Comparison of ENCODE assay signal across 8 cellular contexts in genomic region chr16:71723537-71724319, GRCh38. TPM values are rescaled to one million over a fixed set of nuclear protein-coding genes. Genes with fewer than 3 reads are reported as not detected.
A peak's percentile ranks its signal among the peaks of the same experiment; 100 is the strongest.
DNase-seq lines count a peak whose midpoint lies in the region; ATAC-seq and TF ChIP-seq lines count a peak whose summit lies in the region.

No MANE protein-coding gene starts in this region.

- TF ChIP-seq CTCF in chondrocyte (IDR thresholded peaks at IDR 0.05) = no peak

- H3K36me3 Mint-ChIP-seq in chondrocyte (ENCODE audit: low read depth) = no peaks in the 10 kb centered on the region

- peaks cover 21% of the 10 kb centered on the region for H3K4me1 Mint-ChIP-seq in chondrocyte (ENCODE audit: low read depth)

- no peaks in the 10 kb centered on the region for H3K9me3 Mint-ChIP-seq in chondrocyte (ENCODE audit: low read depth)

- H3K27me3 Mint-ChIP-seq in chondrocyte (ENCODE audit: low read depth) = no peaks in the 10 kb centered on the region

- H3K27ac Mint-ChIP-seq in chondrocyte (ENCODE audit: unreplicated experiment) = no peak overlapping the region

- peak; percentile 35 for DNase-seq in A172 (ENCODE audit: low spot score)
- peak; percentile 49 for DNase-seq in NCI-H2196 treated with DMSO at 0.1 percent for 48 hours (lab: John Stamatoyannopoulos, UW; ENCODE audit: unreplicated experiment)
- peak; percentile 69 for DNase-seq in activated CD4-positive, alpha-beta T cell treated with anti-CD3 and anti-CD28 coated beads for 1 hour
- DNase-seq in chondrocyte (ENCODE audit: low spot score) = no peak
- peak; percentile 74 to 82 for DNase-seq in left colon
- peak; percentile 61 to 80 for DNase-seq in stimulated activated CD4-positive, alpha-beta T cell treated with anti-CD3 and anti-CD28 coated beads, Interleukin-1b, Interleukin-23, amount 100 ng/mL, for 4 hours (ENCODE audit: low read depth in 2 of 2)

- peak overlapping the region; percentile 73 for H3K4me3 Mint-ChIP-seq in chondrocyte (ENCODE audit: unreplicated experiment)

- peak; percentile 76 for ATAC-seq in GM18502 (IDR thresholded peaks at IDR 0.05; ENCODE audit: poor library complexity, unreplicated experiment)
- peak; percentile 73 for ATAC-seq in HG02943 (IDR thresholded peaks at IDR 0.05; ENCODE audit: low read depth, unreplicated experiment)
- ATAC-seq in left colon = peak; percentile 66

- intact Hi-C loops in left colon (cut with DNase I, micrococcal nuclease) = no loop called here

RNA-seq across cellular contexts. Expression of gene PHLPP2, which starts 0.8 kb away (rescaled TPM):
- total RNA-seq in A172 (2014; rRNA removed; shearing (Covaris generic)) = 14.2 and 14.6 TPM in 2 replicates
- total RNA-seq in chondrocyte (10.2 to 12.0 TPM (median 10.9 TPM) in 3 replicates), left colon (10 to 100 TPM; 40.1 to 78.5 TPM)
